Comparison of ENCODE assay signal across 9 cellular contexts in the genomic region with DNA sequence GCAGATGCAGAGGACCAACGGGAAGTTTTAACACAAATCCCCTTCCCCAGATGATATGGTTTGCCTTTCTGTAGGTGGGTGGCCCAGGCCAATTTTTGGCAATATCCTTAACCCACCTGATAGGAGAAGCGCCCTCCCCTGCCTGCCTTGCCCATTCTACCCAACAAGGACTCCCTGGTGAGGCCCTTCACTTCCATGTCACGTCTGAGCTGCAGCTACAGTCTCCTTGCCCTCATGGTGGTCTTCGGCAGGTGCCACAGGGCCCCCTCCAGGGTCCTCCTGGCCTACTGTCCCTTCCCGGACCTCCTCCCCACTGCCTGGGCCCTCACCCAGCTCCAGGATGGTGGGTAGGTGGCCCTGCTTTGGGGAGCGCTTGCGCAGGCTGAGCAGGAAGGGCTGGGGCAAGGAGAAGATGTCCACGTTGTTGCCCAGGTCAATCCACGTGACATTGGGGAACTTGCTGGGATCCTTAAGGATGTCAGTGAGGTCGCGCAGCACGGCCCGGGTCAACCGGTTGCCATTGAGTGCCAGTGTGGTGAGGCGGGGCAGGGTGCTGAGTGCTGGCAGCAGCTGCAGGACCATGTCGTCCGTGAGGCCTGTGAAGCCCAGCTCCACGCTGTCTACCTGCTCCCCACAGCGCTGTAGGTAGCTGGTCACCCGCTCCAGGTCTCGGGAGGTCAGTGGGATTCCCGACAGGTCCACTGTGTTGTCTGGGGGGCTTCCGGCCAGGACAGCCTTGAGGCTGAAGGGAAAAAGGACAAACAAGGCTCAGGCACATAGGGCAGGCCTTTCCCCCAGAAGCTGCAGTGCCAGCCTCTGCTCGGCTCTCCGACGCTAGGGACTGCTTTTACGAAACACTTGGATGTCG. TPM values are rescaled to one million over a fixed set of nuclear protein-coding genes. Genes with fewer than 3 reads are reported as not detected.
A peak's percentile ranks its signal among the peaks of the same experiment; 100 is the strongest.
DNase-seq lines count a peak whose midpoint lies in the region; ATAC-seq and TF ChIP-seq lines count a peak whose summit lies in the region.
"Had no signal": no experiment of that assay in that cellular context is flagged by ENCODE, and none has a peak within 500 bp of the region (broad histone marks: within the 10 kb centered on the region; RNA-seq: fewer than 3 reads in every experiment).

No MANE protein-coding gene starts in this region.

- no peaks in the 10 kb centered on the region for H3K27me3 Mint-ChIP-seq in activated CD8-positive, alpha-beta T cell treated with anti-CD3 and anti-CD28 coated beads for 36 hours
- H3K27me3 Mint-ChIP-seq in activated CD8-positive, alpha-beta T cell treated with anti-CD3 and anti-CD28 coated beads, Interleukin-2, amount 10 ng/mL, durations not matched to agents 7 days and 5 days (ENCODE audit: low read depth), result no peaks in the 10 kb centered on the region
- H3K27me3 Mint-ChIP-seq: B cell had no signal

- no peak for TF ChIP-seq EP300 in Ishikawa (IDR thresholded peaks at IDR 0.05; ENCODE audit: borderline replicate concordance)

- peak overlapping the region; percentile 5 for H3K4me3 Mint-ChIP-seq in activated CD8-positive, alpha-beta T cell treated with anti-CD3 and anti-CD28 coated beads for 36 hours
- H3K4me3 Mint-ChIP-seq in activated CD8-positive, alpha-beta T cell treated with anti-CD3 and anti-CD28 coated beads, Interleukin-2, amount 10 ng/mL, durations not matched to agents 7 days and 5 days, result no peak overlapping the region
- H3K4me3 Mint-ChIP-seq: B cell had no signal

- intact Hi-C loops in activated CD8-positive, alpha-beta T cell treated with anti-CD3 and anti-CD28 coated beads for 36 hours (cut with micrococcal nuclease), result no loop called here

- no peak for TF ChIP-seq CTCF in activated CD8-positive, alpha-beta T cell treated with anti-CD3 and anti-CD28 coated beads for 36 hours (IDR thresholded peaks at IDR 0.05)

- CTCF ChIA-PET in activated CD8-positive, alpha-beta T cell treated with anti-CD3 and anti-CD28 coated beads for 36 hours (lab: Charles Lee), result interaction anchor here (1.2 to 2.0 kb wide), 3 partner anchors 9 to 77 kb away, joined by 3 to 12 read pairs (median 5); no protein-coding TSS in a partner anchor
- CTCF ChIA-PET in activated CD8-positive, alpha-beta T cell treated with anti-CD3 and anti-CD28 coated beads, Interleukin-2, amount 10 ng/mL, durations not matched to agents 7 days and 5 days (lab: Charles Lee), result interaction anchor here (1.6 to 5.1 kb wide), 3 partner anchors 10 to 80 kb away, joined by 5 to 27 read pairs (median 17); no protein-coding TSS in a partner anchor

- TF ChIP-seq RAD21 in Ishikawa (IDR thresholded peaks at IDR 0.05; ENCODE audit: low read depth), result no peak

- H3K36me3 ChIP-seq in adipocyte (ENCODE audit: control insufficient read depth, insufficient read depth, low read length, severe bottlenecking), result peaks cover 52% of the 10 kb centered on the region

- no peak for ATAC-seq in activated CD8-positive, alpha-beta T cell treated with anti-CD3 and anti-CD28 coated beads for 36 hours
- ATAC-seq in activated CD8-positive, alpha-beta T cell treated with anti-CD3 and anti-CD28 coated beads, Interleukin-2, amount 10 ng/mL, durations not matched to agents 7 days and 5 days, result no peak
- no peak for ATAC-seq in GM21447 (IDR thresholded peaks at IDR 0.05; ENCODE audit: unreplicated experiment)

- H3K9me3 ChIP-seq in adipocyte (ENCODE audit: control insufficient read depth, low read length), result no peaks in the 10 kb centered on the region

- H3K4me3 ChIP-seq in adipocyte (ENCODE audit: low read length), result no peak overlapping the region

- no peak for DNase-seq in activated CD8-positive, alpha-beta T cell treated with anti-CD3 and anti-CD28 coated beads for 36 hours
- no peak for DNase-seq in activated CD8-positive, alpha-beta T cell treated with anti-CD3 and anti-CD28 coated beads, Interleukin-2, amount 10 ng/mL, durations not matched to agents 7 days and 5 days
- DNase-seq in adipocyte (ENCODE audit: low read depth), result no peak
- DNase-seq in stimulated activated CD8-positive, alpha-beta memory T cell treated with anti-CD3 and anti-CD28 coated beads, Interleukin-4, amount 100 ng/mL, for 48 hours, result peak; percentile 73
- DNase-seq in NOMO-1 (lab: John Stamatoyannopoulos, UW; ENCODE audit: unreplicated experiment in 2 of 2), result no peak
- no peak for DNase-seq in NCI-H524 (lab: John Stamatoyannopoulos, UW)

- peak overlapping the region; percentile 47 for H3K9ac ChIP-seq in adipocyte (ENCODE audit: low read length)

- H3K36me3 Mint-ChIP-seq in activated CD8-positive, alpha-beta T cell treated with anti-CD3 and anti-CD28 coated beads for 36 hours (ENCODE audit: low read depth), result peaks cover 79% of the 10 kb centered on the region
- H3K36me3 Mint-ChIP-seq in activated CD8-positive, alpha-beta T cell treated with anti-CD3 and anti-CD28 coated beads, Interleukin-2, amount 10 ng/mL, durations not matched to agents 7 days and 5 days (ENCODE audit: low read depth), result peaks cover 70% of the 10 kb centered on the region

- H3K27me3 ChIP-seq in adipocyte (replicated peaks; ENCODE audit: control insufficient read depth, insufficient read depth, low read length), result no peaks in the 10 kb centered on the region

- POLR2A ChIA-PET in activated CD8-positive, alpha-beta T cell treated with anti-CD3 and anti-CD28 coated beads for 36 hours (lab: Charles Lee), result interaction anchor here (0.8 to 11.6 kb wide), 20 partner anchors 9 to 92 kb away, joined by 3 to 200 read pairs (median 4); partner anchors contain the start of genes CENPV, TRPV2 and UBB
- POLR2A ChIA-PET in activated CD8-positive, alpha-beta T cell treated with anti-CD3 and anti-CD28 coated beads, Interleukin-2, amount 10 ng/mL, durations not matched to agents 7 days and 5 days (lab: Charles Lee), result interaction anchor here (0.7 to 1.2 kb wide), 2 partner anchors 62 to 92 kb away, joined by 3 to 5 read pairs; partner anchors contain the start of gene UBB

- peaks cover 46% of the 10 kb centered on the region for H3K4me1 ChIP-seq in adipocyte (ENCODE audit: control insufficient read depth, insufficient read depth, low read length)

- no peaks in the 10 kb centered on the region for H3K9me3 Mint-ChIP-seq in activated CD8-positive, alpha-beta T cell treated with anti-CD3 and anti-CD28 coated beads for 36 hours
- no peaks in the 10 kb centered on the region for H3K9me3 Mint-ChIP-seq in activated CD8-positive, alpha-beta T cell treated with anti-CD3 and anti-CD28 coated beads, Interleukin-2, amount 10 ng/mL, durations not matched to agents 7 days and 5 days (ENCODE audit: insufficient read depth)

- peaks cover 63% of the 10 kb centered on the region for H3K4me1 Mint-ChIP-seq in activated CD8-positive, alpha-beta T cell treated with anti-CD3 and anti-CD28 coated beads for 36 hours (ENCODE audit: low read depth)
- peaks cover 55% of the 10 kb centered on the region for H3K4me1 Mint-ChIP-seq in activated CD8-positive, alpha-beta T cell treated with anti-CD3 and anti-CD28 coated beads, Interleukin-2, amount 10 ng/mL, durations not matched to agents 7 days and 5 days (ENCODE audit: low read depth)

- peak overlapping the region; percentile 91 for H3K27ac Mint-ChIP-seq in activated CD8-positive, alpha-beta T cell treated with anti-CD3 and anti-CD28 coated beads for 36 hours
- H3K27ac Mint-ChIP-seq in activated CD8-positive, alpha-beta T cell treated with anti-CD3 and anti-CD28 coated beads, Interleukin-2, amount 10 ng/mL, durations not matched to agents 7 days and 5 days, result no peak overlapping the region

TF ChIP-seq in Ishikawa, 13 proteins besides CTCF, POLR2A, EP300 and RAD21:
- TF ChIP-seq FOXM1 (IDR thresholded peaks at IDR 0.05; ENCODE audit: borderline replicate concordance, low read depth), result no peak
- TF ChIP-seq TAF1 (IDR thresholded peaks at IDR 0.05; ENCODE audit: low read depth), result 0 out of 2 replicates have a peak, but pooled peaks have one; percentile 17

RNA-seq across cellular contexts. Expression of gene TRPV2, which starts 28.3 kb away (rescaled TPM):
- 10 to 100 TPM; 44.6 to 47.6 TPM for total RNA-seq in activated CD8-positive, alpha-beta T cell treated with anti-CD3 and anti-CD28 coated beads for 36 hours
- total RNA-seq in activated CD8-positive, alpha-beta T cell treated with anti-CD3 and anti-CD28 coated beads, Interleukin-2, amount 10 ng/mL, durations not matched to agents 7 days and 5 days, result 100 to 1,000 TPM; 124 to 134 TPM

RNA-seq across cellular contexts. Expression of gene LRRC75A, which starts 48.4 kb away (rescaled TPM):
- 1 to 10 TPM; 1.8 to 2.3 TPM for total RNA-seq in activated CD8-positive, alpha-beta T cell treated with anti-CD3 and anti-CD28 coated beads for 36 hours
- 1 to 10 TPM; 3.6 to 5.7 TPM for total RNA-seq in activated CD8-positive, alpha-beta T cell treated with anti-CD3 and anti-CD28 coated beads, Interleukin-2, amount 10 ng/mL, durations not matched to agents 7 days and 5 days
